7 cellular contexts compared by ENCODE assay signal in the genomic region with DNA sequence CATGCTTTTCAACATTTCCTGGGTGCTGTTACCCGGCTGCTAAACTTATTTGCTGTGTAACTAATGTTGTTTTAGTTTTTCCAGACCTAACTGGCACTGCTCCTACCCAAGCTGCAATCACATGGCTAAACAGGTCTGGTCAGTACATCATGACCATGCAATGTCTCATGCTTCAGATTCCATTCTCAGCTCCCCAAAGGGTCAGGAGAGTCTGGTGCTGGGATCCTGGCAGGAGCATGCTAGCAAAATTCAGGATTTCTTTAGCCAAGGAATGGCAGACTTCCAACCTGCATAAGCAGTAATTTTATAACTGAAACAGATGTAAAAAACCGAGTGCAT. TPM values are rescaled to one million over a fixed set of nuclear protein-coding genes. Genes with fewer than 3 reads are reported as not detected.
DNase-seq lines count a peak whose midpoint lies in the region; ATAC-seq, FAIRE-seq and TF ChIP-seq lines count a peak whose summit lies in the region.

No MANE protein-coding gene starts in this region.

- BruUV-seq in HepG2 (replicated peaks; lab: Mats Ljungman, UMichigan): no TSS peak

- H3K36me3 ChIP-seq in HepG2 (replicated peaks in 1 of 2; ENCODE audit: control insufficient read depth in 1 of 2, insufficient read depth in 2 of 2, low read length in 2 of 2): no peaks in the 10 kb centered on the region
- no peaks in the 10 kb centered on the region for H3K36me3 ChIP-seq in tibial nerve

- H3K4me1 Mint-ChIP-seq in immature natural killer cell: peaks cover 9 to 12% of the 10 kb centered on the region in 2 donors

- H3K4me1 ChIP-seq in HepG2 (ENCODE audit: insufficient read depth, low read length) (peaks cover 53% of the 10 kb centered on the region), tibial nerve (peaks cover 0 to 40% (median 21%) of the 10 kb centered on the region in 4 donors)

- no peak for TF ChIP-seq RAD21 in HepG2 (CRISPR knock-in tag; IDR thresholded peaks at IDR 0.05)

- peak; percentile 53 for DNase-seq in HT-29 (ENCODE audit: low spot score)
- no peak for DNase-seq in coronary artery (ENCODE audit: low spot score)
- DNase-seq in HepG2 (ENCODE audit: low spot score): no peak
- peak in 1 of 2 donors; percentile 78 for DNase-seq in tibial nerve (ENCODE audit: low spot score in 2 of 2)
- DNase-seq in GM13977 (ENCODE audit: low spot score): no peak
- no peak for DNase-seq in immature natural killer cell

- H3K4me3 Mint-ChIP-seq in immature natural killer cell: no peak overlapping the region

- FAIRE-seq in HepG2 (lab: Jason Lieb, UNC): no peak

- H3K27ac ChIP-seq in coronary artery (peak overlapping the region; percentile 77 to 86), HepG2 (ENCODE audit: extremely low read length, insufficient read depth, low read length) (no peak overlapping the region), tibial nerve (peak overlapping the region; percentile 62 to 87 (median 72))

- TF ChIP-seq POLR2A in HepG2 (IDR thresholded peaks at IDR 0.05; ENCODE audit: insufficient read depth in 1 of 2, low read depth in 2 of 2, low read length in 2 of 2) (no peak), tibial nerve (IDR thresholded peaks at IDR 0.05) (no peak)

- no peak overlapping the region for H3K9ac ChIP-seq in HepG2 (ENCODE audit: insufficient read depth, low read depth, low read length)

- intact Hi-C loops in HepG2 (cut with micrococcal nuclease; ENCODE audit: unreplicated experiment): loop anchor here (1.0 to 10.0 kb wide), 5 partner anchors 66 to 1288 kb away; no protein-coding TSS in a partner anchor

- H3K4me3 ChIP-seq in coronary artery (peak overlapping the region; percentile 59), HepG2 (replicated peaks in 1 of 3; ENCODE audit: insufficient read depth in 1 of 3, low read depth in 2 of 3, low read length in 3 of 3) (no peak overlapping the region; a peak in 1 of 6 replicates), tibial nerve (no peak overlapping the region)

- 7% methylated on average over 2 of the region's 2 CpGs for WGBS in HepG2 (ENCODE audit: low lambda C conversion rate)
- 18 to 32% methylated on average over 2 of the region's 2 CpGs for WGBS in tibial nerve, 2 donors

- ATAC-seq in HepG2 (peak; percentile 23; the same call in 2 of the 3 replicates), GM18868 (IDR thresholded peaks at IDR 0.05; ENCODE audit: unreplicated experiment) (no peak)

- TF ChIP-seq CTCF in coronary artery (IDR thresholded peaks at IDR 0.05): no peak
- no peak for TF ChIP-seq CTCF in HepG2 (CRISPR knock-in tag; IDR thresholded peaks at IDR 0.05)
- TF ChIP-seq CTCF in tibial nerve (IDR thresholded peaks at IDR 0.05): no peak
- no peak for TF ChIP-seq CTCF in GM13977 (IDR thresholded peaks at IDR 0.05; ENCODE audit: extremely low read depth, insufficient read depth, missing control alignments)

- no peaks in the 10 kb centered on the region for H3K36me3 Mint-ChIP-seq in immature natural killer cell

- H2AFZ ChIP-seq in HepG2 (ENCODE audit: low read length): no peak overlapping the region

- peak overlapping the region; percentile 63 for H3K4me2 ChIP-seq in HepG2 (ENCODE audit: low read depth, low read length)

- CTCF ChIA-PET in HepG2 (lab: Yijun Ruan, JAX; ENCODE audit: low intra/inter-chr PET ratio, low total read pairs): interaction anchor here (0.9 to 2.2 kb wide), 5 partner anchors 160 to 265 kb away, joined by 3 to 18 read pairs (median 5); no protein-coding TSS in a partner anchor

- no peaks in the 10 kb centered on the region for H4K20me1 ChIP-seq in HepG2 (ENCODE audit: insufficient read depth, low read length)

- TF ChIP-seq EP300 in HepG2 (IDR thresholded peaks at IDR 0.05; ENCODE audit: low read depth in 2 of 2, low read length in 2 of 2) (no peak), HepG2 (CRISPR knock-in tag; IDR thresholded peaks at IDR 0.05; ENCODE audit: borderline replicate concordance) (no peak), tibial nerve (IDR thresholded peaks at IDR 0.05) (peak in 1 of 2 donors; percentile 92)

- H3K9me3 Mint-ChIP-seq in immature natural killer cell: no peaks in the 10 kb centered on the region

- peaks cover 0 to 12% (median 3%) of the 10 kb centered on the region in 3 donors for H3K27me3 Mint-ChIP-seq in immature natural killer cell (ENCODE audit: low read depth in 3 of 3)

- in situ Hi-C loops in HepG2 (cut with HindIII; ENCODE audit: extremely low pct_ligation_motif_present, low pct_unique_long_range_greater_than_20kb): loop anchor here (5.0 to 10.0 kb wide), 2 partner anchors 78 to 236 kb away; partner anchors contain the start of gene ACSL1
- in situ Hi-C loops in GM13977 (cut with MboI; ENCODE audit: low pct_unique_long_range_greater_than_20kb, low sequenced_read_pairs, unreplicated experiment): no loop called here

- no peaks in the 10 kb centered on the region for H3K79me2 ChIP-seq in HepG2 (ENCODE audit: insufficient read depth, low read length)

- H3K9me3 ChIP-seq in HepG2 (ENCODE audit: low read length) (no peaks in the 10 kb centered on the region), tibial nerve (no peaks in the 10 kb centered on the region)

- H3K27me3 ChIP-seq in HepG2 (ENCODE audit: control insufficient read depth in 1 of 2, insufficient read depth in 2 of 2, low read length in 2 of 2) (no peaks in the 10 kb centered on the region), tibial nerve (no peaks in the 10 kb centered on the region)

- POLR2A ChIA-PET in HepG2 (lab: Yijun Ruan, JAX): interaction anchor here (2.5 kb wide), 1 partner anchor 12 kb away, joined by 8 read pairs; the partner anchor contains the start of gene CENPU

- H3K27ac Mint-ChIP-seq in immature natural killer cell: no peak overlapping the region

TF ChIP-seq in HepG2, 621 proteins besides CTCF, POLR2A, EP300 and RAD21:
- TF ChIP-seq CHD2 (IDR thresholded peaks at IDR 0.05; ENCODE audit: low read depth, low read length) (no peak), ZFAT (CRISPR knock-in tag; conservative IDR thresholded peaks at IDR 0.05) (no peak), HIVEP1 (CRISPR knock-in tag; IDR thresholded peaks at IDR 0.05) (no peak), DDIT3 (CRISPR knock-in tag; IDR thresholded peaks at IDR 0.05) (no peak), MIER3 (CRISPR knock-in tag; IDR thresholded peaks at IDR 0.05; ENCODE audit: borderline replicate concordance) (no peak), MXD1 (CRISPR knock-in tag; IDR thresholded peaks at IDR 0.05) (no peak), MAX (IDR thresholded peaks at IDR 0.05) (no peak)
- TF ChIP-seq, protein P1, sequence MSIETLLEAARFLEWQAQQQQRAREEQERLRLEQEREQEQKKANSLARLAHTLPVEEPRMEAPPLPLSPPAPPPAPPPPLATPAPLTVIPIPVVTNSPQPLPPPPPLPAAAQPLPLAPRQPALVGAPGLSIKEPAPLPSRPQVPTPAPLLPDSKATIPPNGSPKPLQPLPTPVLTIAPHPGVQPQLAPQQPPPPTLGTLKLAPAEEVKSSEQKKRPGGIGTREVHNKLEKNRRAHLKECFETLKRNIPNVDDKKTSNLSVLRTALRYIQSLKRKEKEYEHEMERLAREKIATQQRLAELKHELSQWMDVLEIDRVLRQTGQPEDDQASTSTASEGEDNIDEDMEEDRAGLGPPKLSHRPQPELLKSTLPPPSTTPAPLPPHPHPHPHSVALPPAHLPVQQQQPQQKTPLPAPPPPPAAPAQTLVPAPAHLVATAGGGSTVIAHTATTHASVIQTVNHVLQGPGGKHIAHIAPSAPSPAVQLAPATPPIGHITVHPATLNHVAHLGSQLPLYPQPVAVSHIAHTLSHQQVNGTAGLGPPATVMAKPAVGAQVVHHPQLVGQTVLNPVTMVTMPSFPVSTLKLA (IDR thresholded peaks at IDR 0.05): no peak
TF ChIP-seq in HepG2: peak in this region for 0.

RNA-seq across cellular contexts. Expression of gene CENPU, which starts 12.6 kb away (rescaled TPM):
- 15.2 and 15.3 TPM in 2 replicates for total RNA-seq in HT-29 (2014; rRNA removed; shearing (Covaris generic))
- total RNA-seq in HepG2 (2016; rRNA removed; fragmentation: Illumina TruSeq; extraction: Trizol) (35.8 and 39.5 TPM in 2 replicates), tibial nerve (1 to 10 TPM; 1.0 to 3.0 (median 1.8) TPM)
- total RNA-seq in HepG2 (2016; cell fraction: cytosol; rRNA removed; fragmentation: Illumina TruSeq; extraction: Trizol; ENCODE audit: low read depth): 8.2 and 10.1 TPM in 2 replicates
- total RNA-seq in HepG2 (2016; cell fraction: insoluble cytoplasmic fraction; rRNA removed; fragmentation: Illumina TruSeq; extraction: Trizol): 38.2 and 42.4 TPM in 2 replicates
- total RNA-seq in HepG2 (2016; cell fraction: membrane; rRNA removed; fragmentation: Illumina TruSeq; extraction: Trizol): 16.6 and 20.5 TPM in 2 replicates
- total RNA-seq in HepG2 (2016; cell fraction: nucleus; rRNA removed; fragmentation: Illumina TruSeq; extraction: Trizol): 39.9 and 48.4 TPM in 2 replicates
- polyA plus RNA-seq in HepG2 (2011; rRNA removed) (9.4 and 11.7 TPM in 2 replicates), immature natural killer cell (1 to 10 TPM; 3.4 to 7.2 (median 7.1) TPM)
- 2.8 and 3.0 TPM in 2 replicates for polyA plus RNA-seq in HepG2 (2011; cell fraction: cytosol; rRNA removed)
- polyA plus RNA-seq in HepG2 (2011; cell fraction: nucleus; rRNA removed): 10.6 and 11.4 TPM in 2 replicates
- polyA plus RNA-seq in HepG2 (2012): 5.6 and 13.7 TPM in 2 replicates
- polyA plus RNA-seq in HepG2 (2016; cell fraction: cytosol; fragmentation: Illumina TruSeq; extraction: Trizol; ENCODE audit: low read depth): 9.4 and 9.6 TPM in 2 replicates
- 39.3 and 43.6 TPM in 2 replicates for polyA plus RNA-seq in HepG2 (2016; cell fraction: insoluble cytoplasmic fraction; fragmentation: Illumina TruSeq; extraction: Trizol; ENCODE audit: low read depth)
- 10.5 and 12.6 TPM in 2 replicates for polyA plus RNA-seq in HepG2 (2016; cell fraction: membrane; fragmentation: Illumina TruSeq; extraction: Trizol; ENCODE audit: low read depth)
- 79.2 and 84.0 TPM in 2 replicates for polyA plus RNA-seq in HepG2 (2016; cell fraction: nucleus; fragmentation: Illumina TruSeq; extraction: Trizol; ENCODE audit: insufficient read depth, low read depth)
- polyA minus RNA-seq in HepG2 (2011; rRNA and poly(A)+ RNA removed; ENCODE audit: low replicate concordance): 2.0 and 3.8 TPM in 2 replicates
- 3.2 and 3.7 TPM in 2 replicates for polyA minus RNA-seq in HepG2 (2011; cell fraction: cytosol; rRNA and poly(A)+ RNA removed)
- polyA minus RNA-seq in HepG2 (2011; cell fraction: nucleus; rRNA and poly(A)+ RNA removed): 21.8 and 22.4 TPM in 2 replicates
